Comparison of ENCODE assay signal across 8 cellular contexts in genomic region chr9:69945671-69946141, GRCh38.
A peak's percentile ranks its signal among the peaks of the same experiment; 100 is the strongest.
DNase-seq lines count a peak whose midpoint lies in the region; ATAC-seq and TF ChIP-seq lines count a peak whose summit lies in the region.
"Had no signal": no experiment of that assay in that cellular context is flagged by ENCODE, and none has a peak within 500 bp of the region (broad histone marks: within the 10 kb centered on the region; RNA-seq: fewer than 3 reads in every experiment).

No MANE protein-coding gene starts in this region.

- H3K36me3 ChIP-seq in IMR-90 (ENCODE audit: control insufficient read depth, insufficient read depth, low read length) (no peaks in the 10 kb centered on the region), suprapubic skin (no peaks in the 10 kb centered on the region), esophagus muscularis mucosa (no peaks in the 10 kb centered on the region)

- no peak for TF ChIP-seq RAD21 in IMR-90 (IDR thresholded peaks at IDR 0.05; ENCODE audit: low read length)

- DNase-seq in IMR-90 (peak; percentile 85), astrocyte of the spinal cord (ENCODE audit: low read depth, low spot score) (peak; percentile 48), left kidney (ENCODE audit: low read depth, low spot score) (peak; percentile 23), suprapubic skin (ENCODE audit: low spot score in 2 of 2) (peak in 1 of 2 donors; percentile 70), esophagus muscularis mucosa (ENCODE audit: extremely low spot score) (no peak), occipital lobe (lab: John Stamatoyannopoulos, UW) (no peak), activated T-cell treated with anti-CD3 and anti-CD28 coated beads for 4 hours (no peak)
- DNase-seq: nephron progenitor cell had no signal

- no peak for TF ChIP-seq POLR2A in IMR-90 (IDR thresholded peaks at IDR 0.05; ENCODE audit: low read depth, low read length)
- no peak for TF ChIP-seq POLR2A in suprapubic skin (IDR thresholded peaks at IDR 0.05)
- no peak for TF ChIP-seq POLR2A in esophagus muscularis mucosa (IDR thresholded peaks at IDR 0.05; ENCODE audit: low read depth)

- no peak overlapping the region; the same call in 1 of the 2 replicates for H3K9ac ChIP-seq in IMR-90 (ENCODE audit: low read depth, low read length)

- peak overlapping the region; percentile 68 for H4K91ac ChIP-seq in IMR-90 (ENCODE audit: insufficient read depth, low read depth, low read length)

- peak overlapping the region; percentile 20; the same call in 1 of the 2 replicates for H3K23ac ChIP-seq in IMR-90 (ENCODE audit: low read depth, low read length)

- no peak for TF ChIP-seq CTCF in IMR-90 (conservative IDR thresholded peaks at IDR 0.05; ENCODE audit: low read depth, low read length)
- no peak for TF ChIP-seq CTCF in astrocyte of the spinal cord (IDR thresholded peaks at IDR 0.05; ENCODE audit: low read depth, low read length)
- TF ChIP-seq CTCF in suprapubic skin (IDR thresholded peaks at IDR 0.05): no peak
- TF ChIP-seq CTCF in esophagus muscularis mucosa (IDR thresholded peaks at IDR 0.05): no peak

- no TSS peak for BruUV-seq in IMR-90 (replicated peaks; lab: Mats Ljungman, UMichigan)

- peak overlapping the region; percentile 2 for H2AFZ ChIP-seq in IMR-90 (replicated peaks; ENCODE audit: low read length, poor library complexity)

- peak overlapping the region; percentile 68 for H2BK20ac ChIP-seq in IMR-90 (ENCODE audit: low read depth, low read length)

- no peak overlapping the region for H2AK9ac ChIP-seq in IMR-90 (replicated peaks; ENCODE audit: low read depth, low read length, poor library complexity)

- H4K5ac ChIP-seq in IMR-90 (ENCODE audit: low read depth, low read length): peak overlapping the region; percentile 24; the same call in 1 of the 2 replicates

- POLR2A ChIA-PET in IMR-90 (lab: Charles Lee; ENCODE audit: unreplicated experiment): interaction anchor here (0.5 to 0.7 kb wide), 3 partner anchors 58 to 1025 kb away, joined by 3 to 9 read pairs (median 4); no protein-coding TSS in a partner anchor

- WGBS in IMR-90 (ENCODE audit: extremely low coverage in 2 of 2, insufficient read length in 1 of 2), 2 experiments: no CpG with 5 or more reads among the region's 1 CpG
- WGBS in suprapubic skin: 4% methylated on average over 1 of the region's 1 CpG
- 3% methylated on average over 1 of the region's 1 CpG for WGBS in esophagus muscularis mucosa

- peak overlapping the region; percentile 44 for H3K14ac ChIP-seq in IMR-90 (replicated peaks; ENCODE audit: low read depth, low read length)

- H4K8ac ChIP-seq in IMR-90 (ENCODE audit: low read depth in 2 of 2, low read length in 2 of 2): peak overlapping the region; percentile 43 to 50; a peak in 3 of 4 replicates

- H3K27ac ChIP-seq in IMR-90 (ENCODE audit: insufficient read depth, low read length): peak overlapping the region; percentile 88
- H3K27ac ChIP-seq in suprapubic skin: peak overlapping the region; percentile 1
- peak overlapping the region in 1 of 4 donors; percentile 37 for H3K27ac ChIP-seq in esophagus muscularis mucosa (replicated peaks in 1 of 4)

- peak overlapping the region; percentile 22 for H3K4me2 ChIP-seq in IMR-90 (ENCODE audit: low read depth, low read length)

- peak; percentile 65 for ATAC-seq in IMR-90 (ENCODE audit: low read depth)

- peaks cover 15% of the 10 kb centered on the region for H3K4me1 ChIP-seq in IMR-90 (ENCODE audit: control insufficient read depth, insufficient read depth, low read length)
- no peaks in the 10 kb centered on the region for H3K4me1 ChIP-seq in suprapubic skin
- H3K4me1 ChIP-seq in esophagus muscularis mucosa: peaks cover 0 to 14% (median 0%) of the 10 kb centered on the region in 4 donors

- peak overlapping the region; percentile 84 for H3K4ac ChIP-seq in IMR-90 (ENCODE audit: low read depth, low read length)

- H3K4me3 ChIP-seq in IMR-90 (ENCODE audit: insufficient read depth, low read depth, low read length) (no peak overlapping the region), astrocyte of the spinal cord (ENCODE audit: low read depth, low read length) (no peak overlapping the region), suprapubic skin (no peak overlapping the region), esophagus muscularis mucosa (no peak overlapping the region)

- intact Hi-C loops in IMR-90 (cut with micrococcal nuclease) (loop anchor here (10.0 kb wide), 1 partner anchor 659 kb away; no protein-coding TSS in a partner anchor), esophagus muscularis mucosa (cut with DNase I) (no loop called here)

- H3K79me1 ChIP-seq in IMR-90 (ENCODE audit: low read depth in 1 of 2, low read length in 2 of 2): no peaks in the 10 kb centered on the region

- peak overlapping the region; percentile 39; the same call in 2 of the 3 replicates for H2BK15ac ChIP-seq in IMR-90 (ENCODE audit: low read depth, low read length)

- peak overlapping the region; percentile 83 for H2BK120ac ChIP-seq in IMR-90 (ENCODE audit: low read depth, low read length)

- peak overlapping the region; percentile 54 for H2AK5ac ChIP-seq in IMR-90 (ENCODE audit: low read depth, low read length)

- H4K20me1 ChIP-seq in IMR-90 (ENCODE audit: insufficient read depth, low read length): no peaks in the 10 kb centered on the region

- peaks cover 11% of the 10 kb centered on the region for H3K9me1 ChIP-seq in IMR-90 (ENCODE audit: insufficient read depth, low read length)

- no peak for TF ChIP-seq EP300 in suprapubic skin (IDR thresholded peaks at IDR 0.05)
- no peak for TF ChIP-seq EP300 in esophagus muscularis mucosa (IDR thresholded peaks at IDR 0.05)

- in situ Hi-C loops in IMR-90 (cut with MboI; ENCODE audit: low sequenced_read_pairs) (no loop called here), astrocyte of the spinal cord (cut with HindIII; ENCODE audit: low sequenced_read_pairs) (no loop called here)

- peak overlapping the region; percentile 16; the same call in 1 of the 2 replicates for H3K18ac ChIP-seq in IMR-90 (ENCODE audit: low read depth, low read length)

- H2BK5ac ChIP-seq in IMR-90 (ENCODE audit: low read depth, low read length, poor library complexity, severe bottlenecking): peak overlapping the region; percentile 64

- H3K9me3 ChIP-seq in IMR-90 (ENCODE audit: control insufficient read depth, insufficient read depth, low read length): peaks cover under 1% of the 10 kb centered on the region; the same call in 1 of the 2 replicates
- H3K9me3 ChIP-seq in suprapubic skin: no peaks in the 10 kb centered on the region
- no peaks in the 10 kb centered on the region for H3K9me3 ChIP-seq in esophagus muscularis mucosa

- H3K56ac ChIP-seq in IMR-90 (ENCODE audit: extremely low read depth, insufficient read depth, low read length): peak overlapping the region; percentile 42; the same call in 1 of the 2 replicates

- H3K27me3 ChIP-seq in IMR-90 (ENCODE audit: control insufficient read depth, insufficient read depth, low read length): no peaks in the 10 kb centered on the region
- no peaks in the 10 kb centered on the region for H3K27me3 ChIP-seq in suprapubic skin
- H3K27me3 ChIP-seq in esophagus muscularis mucosa: peaks cover 0 to 4% (median 0%) of the 10 kb centered on the region in 4 donors

- dilution Hi-C loops in IMR-90 (cut with HindIII; ENCODE audit: low sequenced_read_pairs, unreplicated experiment): no loop called here

- CTCF ChIA-PET in IMR-90 (lab: Yijun Ruan, JAX): interaction anchor here (1.4 to 1.7 kb wide), 3 partner anchors 9 to 168 kb away, joined by 4 to 6 read pairs (median 4); no protein-coding TSS in a partner anchor

TF ChIP-seq in IMR-90, 13 proteins besides CTCF, POLR2A, EP300 and RAD21:
- no peak for TF ChIP-seq ELK1 (IDR thresholded peaks at IDR 0.05; ENCODE audit: borderline replicate concordance, low read depth, low read length)
- peak; percentile 80 for TF ChIP-seq CEBPB (IDR thresholded peaks at IDR 0.05; ENCODE audit: low read depth, low read length)
- TF ChIP-seq MXI1 (IDR thresholded peaks at IDR 0.05; ENCODE audit: borderline replicate concordance, low read depth, low read length): no peak

Comparison
In these comparisons a context has a peak if more than half of its experiments do, and no peak if none do; other contexts are left out.
1. DNase-seq: peak in IMR-90 (single experiment), astrocyte of the spinal cord (single experiment) and left kidney (single experiment); none in esophagus muscularis mucosa (single experiment), occipital lobe (single experiment) and activated T-cell treated with anti-CD3 and anti-CD28 coated beads for 4 hours (single experiment).